In genomic region chr16:981695-982151, GRCh38 we compare ENCODE assay signal across 9 cellular contexts. TPM values are rescaled to one million over a fixed set of nuclear protein-coding genes. Genes with fewer than 3 reads are reported as not detected.
DNase-seq lines count a peak whose midpoint lies in the region; ATAC-seq lines count a peak whose summit lies in the region.
"Had no signal": no experiment of that assay in that cellular context is flagged by ENCODE, and none has a peak within 500 bp of the region (broad histone marks: within the 10 kb centered on the region; RNA-seq: fewer than 3 reads in every experiment).

SOX8 (plus strand) TSS chr16:981770; CDS start chr16:981923, 153 bp downstream.

- no peak within 1 kb of the TSS for H3K27ac Mint-ChIP-seq in activated CD4-positive, alpha-beta memory T cell treated with anti-CD3 and anti-CD28 coated beads, Interleukin-2, amount 10 ng/mL, durations not matched to agents 7 days and 5 days

- no peaks in the 10 kb centered on the region for H3K9me3 Mint-ChIP-seq in activated CD4-positive, alpha-beta memory T cell treated with anti-CD3 and anti-CD28 coated beads, Interleukin-2, amount 10 ng/mL, durations not matched to agents 7 days and 5 days

- in situ Hi-C loops in HAP-1 (cut with MboI; ENCODE audit: low sequenced_read_pairs) = no loop called here

- H3K36me3 Mint-ChIP-seq in activated CD4-positive, alpha-beta memory T cell treated with anti-CD3 and anti-CD28 coated beads, Interleukin-2, amount 10 ng/mL, durations not matched to agents 7 days and 5 days (ENCODE audit: low read depth) = no peaks in the 10 kb centered on the region

- 0 out of 2 replicates have a peak, but pooled peaks cover 3% of the 10 kb centered on the region for H3K36me3 ChIP-seq in HAP-1 (replicated peaks)
- no peaks in the 10 kb centered on the region; the same call in 1 of the 2 replicates for H3K36me3 ChIP-seq in iPS DF 6.9 (ENCODE audit: control insufficient read depth, insufficient read depth, low read length)
- H3K36me3 ChIP-seq: thyroid gland had no signal

- H3K27me3 ChIP-seq in HAP-1 (ENCODE audit: low read depth) = 0 out of 2 replicates have a peak, but pooled peaks cover 2% of the 10 kb centered on the region
- H3K27me3 ChIP-seq in iPS DF 6.9 (ENCODE audit: control insufficient read depth, insufficient read depth, low read length) = peaks cover 16% of the 10 kb centered on the region; the same call in 1 of the 2 replicates

- H3K4me1 Mint-ChIP-seq in activated CD4-positive, alpha-beta memory T cell treated with anti-CD3 and anti-CD28 coated beads, Interleukin-2, amount 10 ng/mL, durations not matched to agents 7 days and 5 days = peaks cover 5% of the 10 kb centered on the region

- no peak within 1 kb of the TSS for H3K27ac ChIP-seq in iPS DF 6.9 (ENCODE audit: low read length)
- peak within 1 kb of the TSS in 2 of 21 experiments; percentile 20 to 37 for H3K27ac ChIP-seq in skin epidermis
- H3K27ac ChIP-seq: thyroid gland had no signal

- no peaks in the 10 kb centered on the region; the same call in 1 of the 2 replicates for H3K4me1 ChIP-seq in HAP-1
- peaks cover 5% of the 10 kb centered on the region; the same call in 1 of the 2 replicates for H3K4me1 ChIP-seq in iPS DF 6.9 (ENCODE audit: control insufficient read depth, insufficient read depth, low read length)

- POLR2A ChIA-PET in activated CD4-positive, alpha-beta memory T cell treated with anti-CD3 and anti-CD28 coated beads, Interleukin-2, amount 10 ng/mL, durations not matched to agents 7 days and 5 days (lab: Charles Lee) = interaction anchor here (0.9 to 1.6 kb wide), 5 partner anchors 10 to 45 kb away, joined by 3 to 9 read pairs (median 5); no protein-coding TSS in a partner anchor

- WGBS in iPS DF 6.9 (ENCODE audit: insufficient coverage, insufficient read length) = no CpG with 5 or more reads among the region's 80 CpGs

- peak within 1 kb of the TSS; percentile 30 for H3K4me3 Mint-ChIP-seq in activated CD4-positive, alpha-beta memory T cell treated with anti-CD3 and anti-CD28 coated beads, Interleukin-2, amount 10 ng/mL, durations not matched to agents 7 days and 5 days

- CTCF ChIA-PET in activated CD4-positive, alpha-beta memory T cell treated with anti-CD3 and anti-CD28 coated beads, Interleukin-2, amount 10 ng/mL, durations not matched to agents 7 days and 5 days (lab: Charles Lee) = no interaction called here

- no peak for ATAC-seq in GM18519 (IDR thresholded peaks at IDR 0.05; ENCODE audit: low FRiP score, unreplicated experiment)
- ATAC-seq in GM19452 (IDR thresholded peaks at IDR 0.05; ENCODE audit: unreplicated experiment) = no peak

- peaks cover 25% of the 10 kb centered on the region for H3K27me3 Mint-ChIP-seq in activated CD4-positive, alpha-beta memory T cell treated with anti-CD3 and anti-CD28 coated beads, Interleukin-2, amount 10 ng/mL, durations not matched to agents 7 days and 5 days

- H3K4me3 ChIP-seq in HAP-1 (peak within 1 kb of the TSS; percentile 46), iPS DF 6.9 (ENCODE audit: low read length) (peak within 1 kb of the TSS; percentile 48), skin epidermis (peak within 1 kb of the TSS; percentile 29 to 47 (median 40))

- no peaks in the 10 kb centered on the region for H3K9me3 ChIP-seq in HAP-1
- no peaks in the 10 kb centered on the region for H3K9me3 ChIP-seq in iPS DF 6.9 (ENCODE audit: control insufficient read depth, insufficient read depth, low read length)
- H3K9me3 ChIP-seq: thyroid gland had no signal

- DNase-seq in HAP-1 (ENCODE audit: low spot score in 2 of 2) (peak; percentile 46 to 84), iPS DF 6.9 (ENCODE audit: low read depth, low spot score) (no peak), RPMI8226 (no peak), DMS79 treated with DMSO at 0.1 percent for 48 hours (lab: John Stamatoyannopoulos, UW) (no peak)
- no peak for DNase-seq in activated CD4-positive, alpha-beta memory T cell treated with anti-CD3 and anti-CD28 coated beads, Interleukin-2, amount 10 ng/mL, durations not matched to agents 7 days and 5 days

RNA-seq across cellular contexts. Expression of gene SOX8, which starts in this region (rescaled TPM):
- total RNA-seq in activated CD4-positive, alpha-beta memory T cell treated with anti-CD3 and anti-CD28 coated beads, Interleukin-2, amount 10 ng/mL, durations not matched to agents 7 days and 5 days = under 1 TPM; 0.10 to 0.13 TPM

Comparison
In these comparisons a context has a peak if more than half of its experiments do, and no peak if none do; other contexts are left out.
1. DNase-seq: peak in HAP-1 (2 of 2); none in activated CD4-positive, alpha-beta memory T cell treated with anti-CD3 and anti-CD28 coated beads, Interleukin-2, amount 10 ng/mL, durations not matched to agents 7 days and 5 days (single experiment), iPS DF 6.9 (single experiment), RPMI8226 (single experiment) and DMS79 treated with DMSO at 0.1 percent for 48 hours (single experiment).
2. Peak in every context shown above with its lines, with median percentiles within 50 percentile points of each other: H3K4me3 ChIP-seq.